8 cellular contexts compared by ENCODE assay signal in genomic region chr22:45553333-45554039, GRCh38. TPM values are rescaled to one million over a fixed set of nuclear protein-coding genes. Genes with fewer than 3 reads are reported as not detected.
DNase-seq lines count a peak whose midpoint lies in the region; ATAC-seq and TF ChIP-seq lines count a peak whose summit lies in the region.

No MANE protein-coding gene starts in this region.

- TF ChIP-seq RAD21 in Ishikawa (IDR thresholded peaks at IDR 0.05; ENCODE audit: low read depth): peak; percentile 98

- H4K20me1 ChIP-seq in PC-9 (ENCODE audit: insufficient read depth): no peaks in the 10 kb centered on the region

- peaks cover 35% of the 10 kb centered on the region for H3K4me1 ChIP-seq in PC-9 (replicated peaks; ENCODE audit: insufficient read depth)

- H3K4me1 Mint-ChIP-seq in activated naive CD4-positive, alpha-beta T cell treated with anti-CD3 and anti-CD28 coated beads, Interleukin-2, amount 10 ng/mL, durations not matched to agents 7 days and 5 days: peaks cover 3% of the 10 kb centered on the region
- peaks cover 17% of the 10 kb centered on the region for H3K4me1 Mint-ChIP-seq in type B pancreatic cell (ENCODE audit: unreplicated experiment)

- H3K4me2 ChIP-seq in PC-9: no peak overlapping the region

- no peak overlapping the region for H3K27ac Mint-ChIP-seq in activated naive CD4-positive, alpha-beta T cell treated with anti-CD3 and anti-CD28 coated beads, Interleukin-2, amount 10 ng/mL, durations not matched to agents 7 days and 5 days
- H3K27ac Mint-ChIP-seq in type B pancreatic cell: peak overlapping the region; percentile 48

- H3K27me3 Mint-ChIP-seq in activated naive CD4-positive, alpha-beta T cell treated with anti-CD3 and anti-CD28 coated beads, Interleukin-2, amount 10 ng/mL, durations not matched to agents 7 days and 5 days: peaks cover 15% of the 10 kb centered on the region
- no peaks in the 10 kb centered on the region for H3K27me3 Mint-ChIP-seq in type B pancreatic cell

- no peaks in the 10 kb centered on the region for H3K9me3 Mint-ChIP-seq in activated naive CD4-positive, alpha-beta T cell treated with anti-CD3 and anti-CD28 coated beads, Interleukin-2, amount 10 ng/mL, durations not matched to agents 7 days and 5 days
- H3K9me3 Mint-ChIP-seq in type B pancreatic cell: no peaks in the 10 kb centered on the region

- CTCF ChIA-PET in PC-9 (lab: Charles Lee): interaction anchor here (0.6 kb wide), 1 partner anchor 112 kb away, joined by 6 read pairs; no protein-coding TSS in a partner anchor
- CTCF ChIA-PET in activated naive CD4-positive, alpha-beta T cell treated with anti-CD3 and anti-CD28 coated beads, Interleukin-2, amount 10 ng/mL, durations not matched to agents 7 days and 5 days (lab: Charles Lee): interaction anchor here (0.8 to 1.2 kb wide), 5 partner anchors 24 to 290 kb away, joined by 3 to 8 read pairs (median 3); no protein-coding TSS in a partner anchor

- peaks cover 16% of the 10 kb centered on the region for H3K36me3 ChIP-seq in PC-9 (ENCODE audit: low read depth)

- no peaks in the 10 kb centered on the region for H3K36me3 Mint-ChIP-seq in activated naive CD4-positive, alpha-beta T cell treated with anti-CD3 and anti-CD28 coated beads, Interleukin-2, amount 10 ng/mL, durations not matched to agents 7 days and 5 days
- H3K36me3 Mint-ChIP-seq in type B pancreatic cell: peaks cover 30% of the 10 kb centered on the region

- TF ChIP-seq EP300 in Ishikawa (IDR thresholded peaks at IDR 0.05; ENCODE audit: borderline replicate concordance): no peak

- 0 out of 2 replicates have a peak, but pooled peaks cover 6% of the 10 kb centered on the region for H3K79me2 ChIP-seq in PC-9 (ENCODE audit: low read depth)

- DNase-seq in COR-L47 (lab: John Stamatoyannopoulos, UW) (peak; percentile 68), PC-9 (peak; percentile 35 to 67), germinal center (ENCODE audit: low spot score) (peak; percentile 71), omental fat pad (ENCODE audit: low spot score) (peak; percentile 49), type B pancreatic cell (ENCODE audit: extremely low spot score, unreplicated experiment) (peak; percentile 89), DMS114 treated with DMSO at 0.1 percent for 48 hours (lab: John Stamatoyannopoulos, UW; ENCODE audit: unreplicated experiment) (no peak)
- peak; percentile 69 for DNase-seq in activated naive CD4-positive, alpha-beta T cell treated with anti-CD3 and anti-CD28 coated beads, Interleukin-2, amount 10 ng/mL, durations not matched to agents 7 days and 5 days

- H3K9me2 ChIP-seq in PC-9 (ENCODE audit: insufficient read depth): no peaks in the 10 kb centered on the region

- no peaks in the 10 kb centered on the region for H3K9me3 ChIP-seq in PC-9 (ENCODE audit: insufficient read depth, low read depth)

- peak; percentile 58 for ATAC-seq in omental fat pad (ENCODE audit: low FRiP score)

- TF ChIP-seq CTCF in PC-9 (conservative IDR thresholded peaks at IDR 0.05): peak; percentile 76
- TF ChIP-seq CTCF in omental fat pad (IDR thresholded peaks at IDR 0.05): peak in 1 of 3 donors; percentile 83
- TF ChIP-seq CTCF in type B pancreatic cell (conservative IDR thresholded peaks at IDR 0.05): peak; percentile 98

- H3K27me3 ChIP-seq in PC-9 (ENCODE audit: insufficient read depth, low read depth): no peaks in the 10 kb centered on the region

- POLR2A ChIA-PET in PC-9 (lab: Charles Lee; ENCODE audit: unreplicated experiment): interaction anchor here (0.7 kb wide), 1 partner anchor 393 kb away, joined by 3 read pairs; no protein-coding TSS in a partner anchor

- no peak overlapping the region for H2AFZ ChIP-seq in PC-9

- no TSS peak for BruUV-seq in PC-9 (replicated peaks; lab: Mats Ljungman, UMichigan)

- H3K4me3 ChIP-seq in PC-9: no peak overlapping the region

- no peak overlapping the region for H3K4me3 Mint-ChIP-seq in activated naive CD4-positive, alpha-beta T cell treated with anti-CD3 and anti-CD28 coated beads, Interleukin-2, amount 10 ng/mL, durations not matched to agents 7 days and 5 days
- no peak overlapping the region for H3K4me3 Mint-ChIP-seq in type B pancreatic cell

- H3K27ac ChIP-seq in PC-9: no peak overlapping the region

- intact Hi-C loops in PC-9 (cut with micrococcal nuclease; ENCODE audit: unreplicated experiment): loop anchor here (1.0 kb wide), 2 partner anchors 112 to 284 kb away; no protein-coding TSS in a partner anchor

- peaks cover 35% of the 10 kb centered on the region for H3F3A ChIP-seq in PC-9 (ENCODE audit: insufficient read depth, low read depth)

TF ChIP-seq in Ishikawa, 13 proteins besides CTCF, POLR2A, EP300 and RAD21:
- TF ChIP-seq TEAD4 (IDR thresholded peaks at IDR 0.05) (peak; percentile 36; the same call in 1 of the 2 replicates), MAX (IDR thresholded peaks at IDR 0.05) (peak; percentile 69), ZBTB7A (IDR thresholded peaks at IDR 0.05; ENCODE audit: low read depth) (no peak), YY1 (IDR thresholded peaks at IDR 0.05; ENCODE audit: low read depth) (peak; percentile 56), USF1 (IDR thresholded peaks at IDR 0.05) (no peak), REST (IDR thresholded peaks at IDR 0.05; ENCODE audit: low read depth) (no peak), NFIC (IDR thresholded peaks at IDR 0.05) (no peak)

RNA-seq across cellular contexts. Expression of gene FBLN1, which starts 50.8 kb away (rescaled TPM):
- total RNA-seq in PC-9 (2021) (158 and 167 TPM in 2 replicates), omental fat pad (100 to 1,000 TPM; 131 to 349 (median 293) TPM), type B pancreatic cell (ENCODE audit: low replicate concordance) (121 and 271 TPM in 2 replicates)
